ENCODE assay signal across 9 cellular contexts in genomic region chr16:75385507-75386152, GRCh38. TPM values are rescaled to one million over a fixed set of nuclear protein-coding genes. Genes with fewer than 3 reads are reported as not detected.
DNase-seq lines count a peak whose midpoint lies in the region; ATAC-seq, FAIRE-seq and TF ChIP-seq lines count a peak whose summit lies in the region.
"Had no signal": no experiment of that assay in that cellular context is flagged by ENCODE, and none has a peak within 500 bp of the region (broad histone marks: within the 10 kb centered on the region; RNA-seq: fewer than 3 reads in every experiment).

No MANE protein-coding gene starts in this region.

- TF ChIP-seq CTCF in brain microvascular endothelial cell (IDR thresholded peaks at IDR 0.05; ENCODE audit: low read depth, low read length, missing control alignments): peak; percentile 46
- peak in 2 of 3 experiments; percentile 28 to 45 for TF ChIP-seq CTCF in keratinocyte (optimal IDR thresholded peaks at IDR 0.05 in 1 of 3, IDR thresholded peaks at IDR 0.05 in 1 of 3, conservative IDR thresholded peaks at IDR 0.05 in 1 of 3; ENCODE audit: extremely low read depth in 1 of 3, insufficient read depth in 2 of 3, low read length in 3 of 3)
- TF ChIP-seq CTCF in tibial nerve (IDR thresholded peaks at IDR 0.05): peak; percentile 51 to 86 (median 71)

- H3K4me3 ChIP-seq in brain microvascular endothelial cell (ENCODE audit: low read depth, low read length) (no peak overlapping the region), keratinocyte (ENCODE audit: control insufficient read depth in 2 of 3, extremely low read depth in 1 of 3, insufficient read depth in 2 of 3, low read depth in 1 of 3, low read length in 3 of 3) (no peak overlapping the region), tibial nerve (no peak overlapping the region)

- in situ Hi-C loops in brain microvascular endothelial cell (cut with HindIII; ENCODE audit: low pct_ligation_motif_present, low sequenced_read_pairs): loop anchor here (5.0 kb wide), 1 partner anchor 78 kb away; no protein-coding TSS in a partner anchor

- peak overlapping the region; percentile 59 for H3K4me2 ChIP-seq in keratinocyte (ENCODE audit: control insufficient read depth, extremely low read depth, insufficient read depth, low read depth, low read length)

- peak in 1 of 2 donors; percentile 46 for TF ChIP-seq EP300 in tibial nerve (IDR thresholded peaks at IDR 0.05)

- CTCF ChIA-PET in HEK293T (lab: Yijun Ruan, JAX): interaction anchor here (0.6 to 1.4 kb wide), 11 partner anchors 13 to 187 kb away, joined by 3 to 5 read pairs (median 3); no protein-coding TSS in a partner anchor

- whole genome bisulfite sequencing in tibial nerve, 2 donors: 34 to 35% methylated on average over 5 of the region's 5 CpGs

- H3K9me3 ChIP-seq in keratinocyte (ENCODE audit: control insufficient read depth, low read depth, low read length) (no peaks in the 10 kb centered on the region), tibial nerve (no peaks in the 10 kb centered on the region)

- no peaks in the 10 kb centered on the region for H3K27me3 ChIP-seq in brain microvascular endothelial cell (replicated peaks)
- no peaks in the 10 kb centered on the region for H3K27me3 ChIP-seq in keratinocyte (ENCODE audit: control insufficient read depth, extremely low read depth, insufficient read depth, low read length)
- no peaks in the 10 kb centered on the region for H3K27me3 ChIP-seq in tibial nerve

- POLR2A ChIA-PET in HEK293T (lab: Yijun Ruan, JAX): interaction anchor here (1.0 kb wide), 1 partner anchor 152 kb away, joined by 4 read pairs; no protein-coding TSS in a partner anchor

- H3K9me1 ChIP-seq in keratinocyte (ENCODE audit: control insufficient read depth, extremely low read depth, insufficient read depth, low read length): no peaks in the 10 kb centered on the region

- TF ChIP-seq POLR2A in tibial nerve (IDR thresholded peaks at IDR 0.05): no peak

- H3K9ac ChIP-seq in keratinocyte (ENCODE audit: control insufficient read depth, extremely low read depth, insufficient read depth, low read length): peak overlapping the region; percentile 48

- no peak for FAIRE-seq in keratinocyte (lab: Jason Lieb, UNC)

- H4K20me1 ChIP-seq in keratinocyte (ENCODE audit: control insufficient read depth, extremely low read depth, insufficient read depth, low read length): no peaks in the 10 kb centered on the region

- H2AFZ ChIP-seq in keratinocyte (ENCODE audit: control insufficient read depth, low read length): no peak overlapping the region

- dilution Hi-C loops in keratinocyte (cut with MboI; ENCODE audit: extremely low pct_ligation_motif_present, low sequenced_read_pairs): loop anchor here (25.0 kb wide), 1 partner anchor 148 kb away; no protein-coding TSS in a partner anchor

- no peak for ATAC-seq in HG03342 (IDR thresholded peaks at IDR 0.05; ENCODE audit: unreplicated experiment)

- DNase-seq in CMK (ENCODE audit: low read depth) (peak; percentile 31), HEK293T (ENCODE audit: extremely low spot score) (peak; percentile 30), NCI-H748 treated with DMSO at 0.1 percent for 48 hours (lab: John Stamatoyannopoulos, UW) (peak; percentile 67), brain microvascular endothelial cell (peak; percentile 36), keratinocyte (ENCODE audit: low read depth, low spot score) (peak; percentile 46), tibial nerve (ENCODE audit: low spot score in 2 of 2) (peak in 1 of 2 donors; percentile 57), mesenteric fat pad (ENCODE audit: low spot score) (no peak)
- DNase-seq: left cardiac atrium had no signal

- H3K79me2 ChIP-seq in keratinocyte (ENCODE audit: control insufficient read depth, insufficient read depth, low read length): no peaks in the 10 kb centered on the region

- H3K4me1 ChIP-seq in keratinocyte (ENCODE audit: control insufficient read depth, extremely low read depth, insufficient read depth, low read length): peaks cover 29% of the 10 kb centered on the region
- H3K4me1 ChIP-seq in tibial nerve: peaks cover 0 to 21% (median 8%) of the 10 kb centered on the region in 4 donors

- peak overlapping the region; percentile 42 for H3K27ac ChIP-seq in brain microvascular endothelial cell
- peak overlapping the region; percentile 44 for H3K27ac ChIP-seq in keratinocyte (ENCODE audit: control insufficient read depth, insufficient read depth, low read length)
- no peak overlapping the region for H3K27ac ChIP-seq in tibial nerve

- H3K36me3 ChIP-seq in brain microvascular endothelial cell (replicated peaks) (no peaks in the 10 kb centered on the region), keratinocyte (ENCODE audit: control insufficient read depth in 2 of 2, extremely low read depth in 1 of 2, insufficient read depth in 2 of 2, low read length in 2 of 2) (peaks cover 0 to under 1% of the 10 kb centered on the region in 2 experiments), tibial nerve (peaks cover 0 to 10% (median under 1%) of the 10 kb centered on the region in 3 donors)

TF ChIP-seq in HEK293T, 16 proteins besides CTCF, POLR2A, EP300 and RAD21:
- TF ChIP-seq NFRKB (IDR thresholded peaks at IDR 0.05) (no peak), LEF1 (IDR thresholded peaks at IDR 0.05; ENCODE audit: borderline replicate concordance) (no peak), CTBP1 (IDR thresholded peaks at IDR 0.05; ENCODE audit: borderline replicate concordance) (no peak), FOXK2 (IDR thresholded peaks at IDR 0.05) (no peak), FOXA1 (IDR thresholded peaks at IDR 0.05) (no peak)

RNA-seq across cellular contexts. Expression of gene CFDP1, which starts 47.7 kb away (rescaled TPM):
- 22.3 to 42.1 TPM (median 32.8 TPM) in 3 replicates for polyA plus RNA-seq in keratinocyte
- 131 TPM for polyA plus RNA-seq in keratinocyte (2011; ENCODE audit: low read depth)
- 33.8 and 43.1 TPM in 2 replicates for polyA plus RNA-seq in keratinocyte (2011; cell fraction: cytosol; rRNA removed)
- 14.3 and 25.7 TPM in 2 replicates for polyA plus RNA-seq in keratinocyte (2011; cell fraction: nucleus; rRNA removed)
- polyA plus RNA-seq in keratinocyte (2012; ENCODE audit: low replicate concordance): 37.4 and 45.9 TPM in 2 replicates
- 2.7 to 17.7 TPM (median 6.8 TPM) in 3 replicates for polyA minus RNA-seq in keratinocyte
- 18.0 TPM for polyA minus RNA-seq in keratinocyte (2011; cell fraction: cytosol; rRNA and poly(A)+ RNA removed)
- 6.6 and 23.9 TPM in 2 replicates for polyA minus RNA-seq in keratinocyte (2011; cell fraction: nucleus; rRNA and poly(A)+ RNA removed)
- total RNA-seq in tibial nerve (100 to 1,000 TPM in 1 of 4 donors, 10 to 100 TPM in 3; 35.6 to 120 (median 62.4) TPM), mesenteric fat pad (43.1 TPM)

Comparison
In these comparisons a context has a peak if more than half of its experiments do, and no peak if none do; other contexts are left out.
1. H3K27ac ChIP-seq: peak in brain microvascular endothelial cell (single experiment) and keratinocyte (single experiment); none in tibial nerve (0 of 4).
2. Peak in every context shown above with its lines, with median percentiles within 50 percentile points of each other: CTCF ChIP-seq.